In the genomic region with DNA sequence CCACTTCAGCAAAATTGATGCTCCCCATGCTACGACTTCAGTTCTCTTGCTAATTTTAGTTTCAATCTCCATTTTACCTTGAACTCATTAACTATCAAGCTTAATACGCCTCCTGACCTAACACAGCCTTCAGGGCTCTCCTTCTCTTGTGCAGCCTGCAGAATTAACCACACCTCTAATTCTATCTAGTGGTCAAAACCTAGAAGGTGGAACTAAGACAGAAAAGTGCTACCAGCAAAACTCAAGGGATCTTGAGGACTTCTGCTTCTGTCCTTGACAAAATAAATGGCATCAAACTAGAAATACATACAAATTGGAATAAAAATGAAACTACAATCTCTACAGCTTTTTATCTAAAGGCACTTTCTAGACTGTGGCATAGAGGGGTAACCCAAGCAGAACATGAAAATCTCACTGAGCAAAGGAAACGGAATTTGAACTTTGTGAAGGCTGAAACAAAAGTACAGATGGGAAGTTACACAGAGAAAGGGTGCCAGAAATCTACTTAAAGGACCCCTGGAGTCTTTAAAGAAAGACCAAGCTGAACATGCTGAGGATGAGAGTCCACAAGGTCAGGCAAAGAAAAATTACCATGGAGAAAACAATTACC, we compare ENCODE assay signal across 14 cellular contexts.
"Had no signal": no experiment of that assay in that cellular context is flagged by ENCODE, and none has a peak within 500 bp of the region (broad histone marks: within the 10 kb centered on the region; RNA-seq: fewer than 3 reads in every experiment).

No MANE protein-coding gene starts in this region.

- H3K4me3 ChIP-seq: colonic mucosa, hepatocyte, ovary, testis had no signal

- H3K27ac ChIP-seq: colonic mucosa, hepatocyte, ovary, testis had no signal

- H3K27me3 ChIP-seq: colonic mucosa, hepatocyte, ovary, testis had no signal

- H3K9me3 ChIP-seq: colonic mucosa, ovary, testis had no signal

- H3K36me3 ChIP-seq: colonic mucosa, ovary had no signal

- H3K4me1 ChIP-seq: colonic mucosa, testis had no signal

- DNase-seq: activated CD4-positive, alpha-beta T cell treated with anti-CD3 and anti-CD28 coated beads, Interleukin-2, amount 50 U/mL, for 48 hours; activated CD4-positive, CD25-positive, alpha-beta regulatory T cell treated with anti-CD3 and anti-CD28 coated beads, Interleukin-2, amount 50 U/mL, for 72 hours; activated gamma-delta T cell treated with Interleukin-2 at 50 U/mL for 16 hours; activated T-cell treated with anti-CD3 and anti-CD28 coated beads, Interleukin-2, amount 50 U/mL, for 48 hours; caudate nucleus; colonic mucosa; effector CD4-positive, alpha-beta T cell; kidney glomerular epithelial cell; mesendoderm; ovary; stimulated activated CD4-positive, alpha-beta T cell treated with anti-CD3 and anti-CD28 coated beads, Interleukin-12 subunit alpha, Interleukin-12 subunit beta, amount 100 ng/mL, for 4 hours; stimulated activated naive CD8-positive, alpha-beta T cell treated with anti-CD3 and anti-CD28 coated beads, Interleukin-15, amount 100 ng/mL, for 72 hours; testis had no signal

- ATAC-seq: stimulated activated naive CD8-positive, alpha-beta T cell treated with anti-CD3 and anti-CD28 coated beads, Interleukin-15, amount 100 ng/mL, for 72 hours had no signal
